1 cellular context compared by ENCODE assay signal in the genomic region with DNA sequence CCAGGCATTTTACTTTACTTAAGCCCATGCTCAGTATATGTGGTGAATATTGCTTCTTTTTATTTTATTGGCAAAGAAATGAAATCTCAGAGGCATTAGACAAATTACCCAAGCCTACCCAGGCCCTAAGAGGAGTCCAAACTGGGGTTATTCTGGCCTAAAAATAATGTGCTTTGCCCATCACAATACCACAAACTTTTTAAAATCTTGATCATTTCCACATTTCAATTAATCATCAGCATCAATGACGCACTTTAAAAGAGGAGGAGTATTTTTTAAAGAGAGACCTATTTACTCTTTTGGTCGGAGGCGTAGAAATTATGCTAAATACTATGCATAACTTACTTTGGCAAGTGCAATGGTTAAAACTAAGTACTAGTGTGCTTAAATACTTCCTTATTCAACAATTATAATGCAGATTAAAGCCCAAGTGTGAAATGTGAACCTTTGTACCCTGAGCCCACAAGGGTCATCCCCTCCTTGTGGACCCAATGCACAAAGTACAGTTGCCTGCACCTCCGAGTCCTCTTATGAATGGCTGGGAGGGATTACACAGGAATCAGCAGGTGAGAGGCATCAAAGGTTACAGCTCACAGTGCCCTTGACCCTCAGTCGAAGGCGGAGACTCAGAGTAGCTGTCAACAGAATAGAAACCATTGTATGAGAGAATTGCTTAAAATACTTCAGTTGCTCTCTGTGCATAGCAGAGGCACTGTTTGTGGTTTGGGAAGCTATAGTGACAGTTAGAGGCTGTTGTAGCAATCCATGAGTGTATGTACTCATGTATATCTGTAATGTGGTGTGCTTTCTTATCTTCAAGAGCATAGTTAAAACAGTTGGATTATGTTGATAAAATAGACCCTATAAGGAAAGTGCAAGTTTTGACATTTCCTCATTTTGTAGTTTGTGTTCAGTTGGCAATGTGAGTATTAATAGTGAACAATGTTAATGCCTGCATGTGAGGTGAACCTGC.
TF ChIP-seq lines count a peak whose summit lies in the region.

No MANE protein-coding gene starts in this region.

TF ChIP-seq in HepG2, 621 proteins besides CTCF, POLR2A, EP300 and RAD21 (continued from another document and continues in another):
- TF ChIP-seq, protein P1, sequence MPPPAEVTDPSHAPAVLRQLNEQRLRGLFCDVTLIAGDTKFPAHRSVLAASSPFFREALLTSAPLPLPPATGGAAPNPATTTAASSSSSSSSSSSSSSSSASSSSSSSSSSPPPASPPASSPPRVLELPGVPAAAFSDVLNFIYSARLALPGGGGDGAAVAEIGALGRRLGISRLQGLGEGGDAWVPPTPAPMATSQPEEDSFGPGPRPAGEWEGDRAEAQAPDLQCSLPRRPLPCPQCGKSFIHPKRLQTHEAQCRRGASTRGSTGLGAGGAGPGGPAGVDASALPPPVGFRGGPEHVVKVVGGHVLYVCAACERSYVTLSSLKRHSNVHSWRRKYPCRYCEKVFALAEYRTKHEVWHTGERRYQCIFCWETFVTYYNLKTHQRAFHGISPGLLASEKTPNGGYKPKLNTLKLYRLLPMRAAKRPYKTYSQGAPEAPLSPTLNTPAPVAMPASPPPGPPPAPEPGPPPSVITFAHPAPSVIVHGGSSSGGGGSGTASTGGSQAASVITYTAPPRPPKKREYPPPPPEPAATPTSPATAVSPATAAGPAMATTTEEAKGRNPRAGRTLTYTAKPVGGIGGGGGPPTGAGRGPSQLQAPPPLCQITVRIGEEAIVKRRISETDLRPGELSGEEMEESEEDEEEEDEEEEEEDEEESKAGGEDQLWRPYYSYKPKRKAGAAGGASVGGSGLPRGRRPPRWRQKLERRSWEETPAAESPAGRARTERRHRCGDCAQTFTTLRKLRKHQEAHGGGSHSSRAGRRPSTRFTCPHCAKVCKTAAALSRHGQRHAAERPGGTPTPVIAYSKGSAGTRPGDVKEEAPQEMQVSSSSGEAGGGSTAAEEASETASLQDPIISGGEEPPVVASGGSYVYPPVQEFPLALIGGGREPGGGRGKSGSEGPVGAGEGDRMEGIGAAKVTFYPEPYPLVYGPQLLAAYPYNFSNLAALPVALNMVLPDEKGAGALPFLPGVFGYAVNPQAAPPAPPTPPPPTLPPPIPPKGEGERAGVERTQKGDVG (CRISPR knock-in tag; IDR thresholded peaks at IDR 0.05; ENCODE audit: borderline replicate concordance), result no peak
- no peak for TF ChIP-seq ZNF207 (IDR thresholded peaks at IDR 0.05; ENCODE audit: borderline replicate concordance)
- TF ChIP-seq, protein P2, sequence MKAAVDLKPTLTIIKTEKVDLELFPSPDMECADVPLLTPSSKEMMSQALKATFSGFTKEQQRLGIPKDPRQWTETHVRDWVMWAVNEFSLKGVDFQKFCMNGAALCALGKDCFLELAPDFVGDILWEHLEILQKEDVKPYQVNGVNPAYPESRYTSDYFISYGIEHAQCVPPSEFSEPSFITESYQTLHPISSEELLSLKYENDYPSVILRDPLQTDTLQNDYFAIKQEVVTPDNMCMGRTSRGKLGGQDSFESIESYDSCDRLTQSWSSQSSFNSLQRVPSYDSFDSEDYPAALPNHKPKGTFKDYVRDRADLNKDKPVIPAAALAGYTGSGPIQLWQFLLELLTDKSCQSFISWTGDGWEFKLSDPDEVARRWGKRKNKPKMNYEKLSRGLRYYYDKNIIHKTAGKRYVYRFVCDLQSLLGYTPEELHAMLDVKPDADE (CRISPR knock-in tag; IDR thresholded peaks at IDR 0.05), result no peak
- TF ChIP-seq HOXD1 (CRISPR knock-in tag; IDR thresholded peaks at IDR 0.05), result no peak; the same call in 1 of the 2 replicates
- TF ChIP-seq YY1 (IDR thresholded peaks at IDR 0.05; ENCODE audit: insufficient read depth, insufficient replicate concordance, low read depth, low read length), result no peak
- TF ChIP-seq, protein P3, sequence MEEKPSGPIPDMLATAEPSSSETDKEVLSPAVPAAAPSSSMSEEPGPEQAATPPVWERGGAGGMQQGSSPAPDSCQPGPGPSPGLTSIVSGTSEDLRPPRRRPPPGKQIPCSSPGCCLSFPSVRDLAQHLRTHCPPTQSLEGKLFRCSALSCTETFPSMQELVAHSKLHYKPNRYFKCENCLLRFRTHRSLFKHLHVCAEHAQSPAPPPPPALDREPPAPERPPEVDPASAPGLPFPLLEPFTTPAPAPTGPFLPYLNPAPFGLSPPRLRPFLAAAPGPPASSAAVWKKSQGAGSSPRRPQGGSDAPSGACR (CRISPR knock-in tag; IDR thresholded peaks at IDR 0.05), result 0 out of 2 replicates have a peak, but pooled peaks have one; percentile 28
- no peak for TF ChIP-seq ZSCAN31 (CRISPR knock-in tag; IDR thresholded peaks at IDR 0.05; ENCODE audit: low read depth)
- TF ChIP-seq ZMYM4 (CRISPR knock-in tag; IDR thresholded peaks at IDR 0.05), result peak; percentile 96
- no peak for TF ChIP-seq TBL1XR1 (IDR thresholded peaks at IDR 0.05; ENCODE audit: borderline replicate concordance, low read length, partially characterized antibody)
- no peak for TF ChIP-seq CBX2 (IDR thresholded peaks at IDR 0.05; ENCODE audit: low read depth, low read length)
- TF ChIP-seq CBX2 (CRISPR knock-in tag; IDR thresholded peaks at IDR 0.05; ENCODE audit: low read depth), result no peak
- no peak for TF ChIP-seq FOXC1 (CRISPR knock-in tag; IDR thresholded peaks at IDR 0.05; ENCODE audit: borderline replicate concordance)
- no peak for TF ChIP-seq ZNF101 (CRISPR knock-in tag; IDR thresholded peaks at IDR 0.05; ENCODE audit: borderline replicate concordance, low read depth)
- TF ChIP-seq, protein P4, sequence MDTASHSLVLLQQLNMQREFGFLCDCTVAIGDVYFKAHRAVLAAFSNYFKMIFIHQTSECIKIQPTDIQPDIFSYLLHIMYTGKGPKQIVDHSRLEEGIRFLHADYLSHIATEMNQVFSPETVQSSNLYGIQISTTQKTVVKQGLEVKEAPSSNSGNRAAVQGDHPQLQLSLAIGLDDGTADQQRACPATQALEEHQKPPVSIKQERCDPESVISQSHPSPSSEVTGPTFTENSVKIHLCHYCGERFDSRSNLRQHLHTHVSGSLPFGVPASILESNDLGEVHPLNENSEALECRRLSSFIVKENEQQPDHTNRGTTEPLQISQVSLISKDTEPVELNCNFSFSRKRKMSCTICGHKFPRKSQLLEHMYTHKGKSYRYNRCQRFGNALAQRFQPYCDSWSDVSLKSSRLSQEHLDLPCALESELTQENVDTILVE (CRISPR knock-in tag; IDR thresholded peaks at IDR 0.05), result no peak
- TF ChIP-seq, protein P5, sequence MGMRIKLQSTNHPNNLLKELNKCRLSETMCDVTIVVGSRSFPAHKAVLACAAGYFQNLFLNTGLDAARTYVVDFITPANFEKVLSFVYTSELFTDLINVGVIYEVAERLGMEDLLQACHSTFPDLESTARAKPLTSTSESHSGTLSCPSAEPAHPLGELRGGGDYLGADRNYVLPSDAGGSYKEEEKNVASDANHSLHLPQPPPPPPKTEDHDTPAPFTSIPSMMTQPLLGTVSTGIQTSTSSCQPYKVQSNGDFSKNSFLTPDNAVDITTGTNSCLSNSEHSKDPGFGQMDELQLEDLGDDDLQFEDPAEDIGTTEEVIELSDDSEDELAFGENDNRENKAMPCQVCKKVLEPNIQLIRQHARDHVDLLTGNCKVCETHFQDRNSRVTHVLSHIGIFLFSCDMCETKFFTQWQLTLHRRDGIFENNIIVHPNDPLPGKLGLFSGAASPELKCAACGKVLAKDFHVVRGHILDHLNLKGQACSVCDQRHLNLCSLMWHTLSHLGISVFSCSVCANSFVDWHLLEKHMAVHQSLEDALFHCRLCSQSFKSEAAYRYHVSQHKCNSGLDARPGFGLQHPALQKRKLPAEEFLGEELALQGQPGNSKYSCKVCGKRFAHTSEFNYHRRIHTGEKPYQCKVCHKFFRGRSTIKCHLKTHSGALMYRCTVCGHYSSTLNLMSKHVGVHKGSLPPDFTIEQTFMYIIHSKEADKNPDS (CRISPR knock-in tag; IDR thresholded peaks at IDR 0.05), result peak; percentile 96
- TF ChIP-seq ZNF792 (CRISPR knock-in tag; IDR thresholded peaks at IDR 0.05), result peak; percentile 45; the same call in 1 of the 2 replicates
- TF ChIP-seq, protein P6, sequence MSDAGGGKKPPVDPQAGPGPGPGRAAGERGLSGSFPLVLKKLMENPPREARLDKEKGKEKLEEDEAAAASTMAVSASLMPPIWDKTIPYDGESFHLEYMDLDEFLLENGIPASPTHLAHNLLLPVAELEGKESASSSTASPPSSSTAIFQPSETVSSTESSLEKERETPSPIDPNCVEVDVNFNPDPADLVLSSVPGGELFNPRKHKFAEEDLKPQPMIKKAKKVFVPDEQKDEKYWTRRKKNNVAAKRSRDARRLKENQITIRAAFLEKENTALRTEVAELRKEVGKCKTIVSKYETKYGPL (CRISPR knock-in tag; IDR thresholded peaks at IDR 0.05), result 0 out of 2 replicates have a peak, but pooled peaks have one; percentile 49
- peak; percentile 55 for TF ChIP-seq ZNF629 (CRISPR knock-in tag; conservative IDR thresholded peaks at IDR 0.05)
- TF ChIP-seq JUND (CRISPR knock-in tag; IDR thresholded peaks at IDR 0.05), result peak; percentile 9; the same call in 1 of the 2 replicates
- TF ChIP-seq, protein P7, sequence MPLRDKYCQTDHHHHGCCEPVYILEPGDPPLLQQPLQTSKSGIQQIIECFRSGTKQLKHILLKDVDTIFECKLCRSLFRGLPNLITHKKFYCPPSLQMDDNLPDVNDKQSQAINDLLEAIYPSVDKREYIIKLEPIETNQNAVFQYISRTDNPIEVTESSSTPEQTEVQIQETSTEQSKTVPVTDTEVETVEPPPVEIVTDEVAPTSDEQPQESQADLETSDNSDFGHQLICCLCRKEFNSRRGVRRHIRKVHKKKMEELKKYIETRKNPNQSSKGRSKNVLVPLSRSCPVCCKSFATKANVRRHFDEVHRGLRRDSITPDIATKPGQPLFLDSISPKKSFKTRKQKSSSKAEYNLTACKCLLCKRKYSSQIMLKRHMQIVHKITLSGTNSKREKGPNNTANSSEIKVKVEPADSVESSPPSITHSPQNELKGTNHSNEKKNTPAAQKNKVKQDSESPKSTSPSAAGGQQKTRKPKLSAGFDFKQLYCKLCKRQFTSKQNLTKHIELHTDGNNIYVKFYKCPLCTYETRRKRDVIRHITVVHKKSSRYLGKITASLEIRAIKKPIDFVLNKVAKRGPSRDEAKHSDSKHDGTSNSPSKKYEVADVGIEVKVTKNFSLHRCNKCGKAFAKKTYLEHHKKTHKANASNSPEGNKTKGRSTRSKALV (CRISPR knock-in tag; IDR thresholded peaks at IDR 0.05), result no peak
- TF ChIP-seq, protein P8, sequence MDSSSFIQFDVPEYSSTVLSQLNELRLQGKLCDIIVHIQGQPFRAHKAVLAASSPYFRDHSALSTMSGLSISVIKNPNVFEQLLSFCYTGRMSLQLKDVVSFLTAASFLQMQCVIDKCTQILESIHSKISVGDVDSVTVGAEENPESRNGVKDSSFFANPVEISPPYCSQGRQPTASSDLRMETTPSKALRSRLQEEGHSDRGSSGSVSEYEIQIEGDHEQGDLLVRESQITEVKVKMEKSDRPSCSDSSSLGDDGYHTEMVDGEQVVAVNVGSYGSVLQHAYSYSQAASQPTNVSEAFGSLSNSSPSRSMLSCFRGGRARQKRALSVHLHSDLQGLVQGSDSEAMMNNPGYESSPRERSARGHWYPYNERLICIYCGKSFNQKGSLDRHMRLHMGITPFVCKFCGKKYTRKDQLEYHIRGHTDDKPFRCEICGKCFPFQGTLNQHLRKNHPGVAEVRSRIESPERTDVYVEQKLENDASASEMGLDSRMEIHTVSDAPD (CRISPR knock-in tag; IDR thresholded peaks at IDR 0.05), result peak; percentile 93
- no peak for TF ChIP-seq SUZ12 (IDR thresholded peaks at IDR 0.05; ENCODE audit: low read depth, low read length)
- peak; percentile 80 for TF ChIP-seq KDM4B (CRISPR knock-in tag; IDR thresholded peaks at IDR 0.05)
- no peak for TF ChIP-seq ZNF564 (CRISPR knock-in tag; IDR thresholded peaks at IDR 0.05)
- TF ChIP-seq, protein P9, sequence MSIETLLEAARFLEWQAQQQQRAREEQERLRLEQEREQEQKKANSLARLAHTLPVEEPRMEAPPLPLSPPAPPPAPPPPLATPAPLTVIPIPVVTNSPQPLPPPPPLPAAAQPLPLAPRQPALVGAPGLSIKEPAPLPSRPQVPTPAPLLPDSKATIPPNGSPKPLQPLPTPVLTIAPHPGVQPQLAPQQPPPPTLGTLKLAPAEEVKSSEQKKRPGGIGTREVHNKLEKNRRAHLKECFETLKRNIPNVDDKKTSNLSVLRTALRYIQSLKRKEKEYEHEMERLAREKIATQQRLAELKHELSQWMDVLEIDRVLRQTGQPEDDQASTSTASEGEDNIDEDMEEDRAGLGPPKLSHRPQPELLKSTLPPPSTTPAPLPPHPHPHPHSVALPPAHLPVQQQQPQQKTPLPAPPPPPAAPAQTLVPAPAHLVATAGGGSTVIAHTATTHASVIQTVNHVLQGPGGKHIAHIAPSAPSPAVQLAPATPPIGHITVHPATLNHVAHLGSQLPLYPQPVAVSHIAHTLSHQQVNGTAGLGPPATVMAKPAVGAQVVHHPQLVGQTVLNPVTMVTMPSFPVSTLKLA (IDR thresholded peaks at IDR 0.05), result no peak
- no peak for TF ChIP-seq ZMAT3 (CRISPR knock-in tag; conservative IDR thresholded peaks at IDR 0.05)
- no peak for TF ChIP-seq NR3C1 (CRISPR knock-in tag; IDR thresholded peaks at IDR 0.05)
- TF ChIP-seq, protein P10, sequence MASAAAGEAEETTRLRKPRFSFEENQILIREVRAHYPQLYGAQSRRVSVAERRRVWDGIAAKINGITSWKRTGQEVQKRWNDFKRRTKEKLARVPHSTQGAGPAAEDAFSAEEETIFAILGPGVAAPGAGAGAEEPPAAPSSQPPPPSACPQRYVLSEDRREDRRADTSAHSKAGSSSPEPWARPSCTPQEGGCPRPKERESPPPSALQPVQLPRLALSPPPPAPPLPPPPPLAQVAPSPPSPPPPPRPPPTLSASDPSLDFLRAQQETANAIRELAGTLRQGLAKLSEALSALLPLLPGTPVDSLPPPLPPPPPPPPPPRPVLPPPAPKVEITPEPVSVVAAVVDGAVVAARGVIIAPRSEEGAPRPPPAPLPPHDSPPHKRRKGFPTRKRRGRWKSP (CRISPR knock-in tag; IDR thresholded peaks at IDR 0.05), result peak; percentile 55; the same call in 1 of the 2 replicates
- no peak for TF ChIP-seq SIN3A (IDR thresholded peaks at IDR 0.05; ENCODE audit: borderline replicate concordance, low read depth, low read length)
- no peak for TF ChIP-seq ZNF260 (CRISPR knock-in tag; IDR thresholded peaks at IDR 0.05; ENCODE audit: borderline replicate concordance, low read depth)
